ENCODE assay signal across 4 cellular contexts in genomic region chr21:44098507-44098906, GRCh38. TPM values are rescaled to one million over a fixed set of nuclear protein-coding genes. Genes with fewer than 3 reads are reported as not detected.
DNase-seq lines count a peak whose midpoint lies in the region; ATAC-seq, FAIRE-seq and TF ChIP-seq lines count a peak whose summit lies in the region.
"Not testable (repeated sequence)": the region's sequence is repeated elsewhere in the genome, so short reads cannot be mapped to it uniquely, and the experiment has no call there.

No MANE protein-coding gene starts in this region.

- not testable (repeated sequence) for H3K27me3 ChIP-seq in CD8-positive, alpha-beta T cell (ENCODE audit: insufficient read depth, low read length); bronchial epithelial cell (ENCODE audit: control insufficient read depth, insufficient read depth, low read length)

- not testable (repeated sequence) for H3K4me3 ChIP-seq in CD8-positive, alpha-beta T cell (ENCODE audit: low read depth, low read length); bronchial epithelial cell (ENCODE audit: low read depth, low read length)

- peaks cover 11% of the 10 kb centered on the region for H3K36me3 Mint-ChIP-seq in CD8-positive, alpha-beta T cell
- peaks cover 0 to 17% (median 9%) of the 10 kb centered on the region in 3 donors for H3K36me3 Mint-ChIP-seq in naive thymus-derived CD8-positive, alpha-beta T cell

- not testable (repeated sequence) for H3K4me1 ChIP-seq in CD8-positive, alpha-beta T cell (ENCODE audit: insufficient read depth, low read length)

- H3K4me1 Mint-ChIP-seq in CD8-positive, alpha-beta T cell (ENCODE audit: low read depth); naive thymus-derived CD8-positive, alpha-beta T cell: not testable (repeated sequence)

- CTCF ChIA-PET in CD8-positive, alpha-beta T cell (lab: Charles Lee), result not testable (repeated sequence)

- not testable (repeated sequence) for H3K9me3 Mint-ChIP-seq in CD8-positive, alpha-beta T cell; naive thymus-derived CD8-positive, alpha-beta T cell

- H3K27ac ChIP-seq in CD8-positive, alpha-beta T cell (ENCODE audit: low read depth, low read length), result not testable (repeated sequence)

- peak; percentile 70 for FAIRE-seq in bronchial epithelial cell (lab: Jason Lieb, UNC)

- not testable (repeated sequence) for H3K27ac Mint-ChIP-seq in CD8-positive, alpha-beta T cell; naive thymus-derived CD8-positive, alpha-beta T cell

- POLR2A ChIA-PET in CD8-positive, alpha-beta T cell (lab: Charles Lee); naive thymus-derived CD8-positive, alpha-beta T cell (lab: Charles Lee): not testable (repeated sequence)

- not testable (repeated sequence) for TF ChIP-seq CTCF in CD8-positive, alpha-beta T cell (IDR thresholded peaks at IDR 0.05); bronchial epithelial cell (IDR thresholded peaks at IDR 0.05; ENCODE audit: insufficient read depth, low read length, severe bottlenecking)

- not testable (repeated sequence) for H3K27me3 Mint-ChIP-seq in CD8-positive, alpha-beta T cell (ENCODE audit: low read depth); naive thymus-derived CD8-positive, alpha-beta T cell

- not testable (repeated sequence) for DNase-seq in CD8-positive, alpha-beta T cell; bronchial epithelial cell (ENCODE audit: low read depth); left ventricle myocardium superior; naive thymus-derived CD8-positive, alpha-beta T cell

- not testable (repeated sequence) for H3K4me3 Mint-ChIP-seq in CD8-positive, alpha-beta T cell; naive thymus-derived CD8-positive, alpha-beta T cell

- intact Hi-C loops in CD8-positive, alpha-beta T cell (cut with DNase I, micrococcal nuclease); left ventricle myocardium superior (cut with micrococcal nuclease): not testable (repeated sequence)

- ATAC-seq in CD8-positive, alpha-beta T cell, result peak; percentile 72
- peak; percentile 20 for ATAC-seq in left ventricle myocardium superior
- peak; percentile 53 for ATAC-seq in naive thymus-derived CD8-positive, alpha-beta T cell

- not testable (repeated sequence) for H3K9me3 ChIP-seq in CD8-positive, alpha-beta T cell (ENCODE audit: low read length)

- H3K36me3 ChIP-seq in CD8-positive, alpha-beta T cell (ENCODE audit: insufficient read depth, low read length); bronchial epithelial cell (ENCODE audit: control insufficient read depth, insufficient read depth, low read length): not testable (repeated sequence)

RNA-seq across cellular contexts. Expression of gene PWP2, which starts 8.7 kb away (rescaled TPM):
- total RNA-seq in CD8-positive, alpha-beta T cell, result 10 to 100 TPM; 15.7 to 22.9 TPM
- 14.7 and 23.3 TPM in 2 replicates for total RNA-seq in bronchial epithelial cell
- 8.7 TPM for total RNA-seq in left ventricle myocardium superior
- 10 to 100 TPM in 1 of 2 experiments, 1 to 10 TPM in 1; 9.0 to 12.4 TPM for total RNA-seq in naive thymus-derived CD8-positive, alpha-beta T cell
- 10 to 100 TPM in 1 of 3 donors, 1 to 10 TPM in 2; 6.2 to 12.6 (median 6.3) TPM for polyA plus RNA-seq in naive thymus-derived CD8-positive, alpha-beta T cell

RNA-seq across cellular contexts. Expression of gene GATD3, which starts 35.0 kb away (rescaled TPM):
- 10 to 100 TPM in 1 of 2 experiments, 1 to 10 TPM in 1; 8.2 to 10.4 TPM for total RNA-seq in CD8-positive, alpha-beta T cell
- total RNA-seq in bronchial epithelial cell (15.5 and 21.0 TPM in 2 replicates), left ventricle myocardium superior (141 TPM)
- 10 to 100 TPM; 15.2 to 18.9 TPM for total RNA-seq in naive thymus-derived CD8-positive, alpha-beta T cell
- 10 to 100 TPM; 44.3 to 51.8 (median 51.5) TPM for polyA plus RNA-seq in naive thymus-derived CD8-positive, alpha-beta T cell

Comparison
In these comparisons a context has a peak if more than half of its experiments do, and no peak if none do; other contexts are left out.
1. ATAC-seq: peak in every context shown above with its lines; median percentile 72 in CD8-positive, alpha-beta T cell; 53 in naive thymus-derived CD8-positive, alpha-beta T cell; 20 in left ventricle myocardium superior.